In the genomic region with DNA sequence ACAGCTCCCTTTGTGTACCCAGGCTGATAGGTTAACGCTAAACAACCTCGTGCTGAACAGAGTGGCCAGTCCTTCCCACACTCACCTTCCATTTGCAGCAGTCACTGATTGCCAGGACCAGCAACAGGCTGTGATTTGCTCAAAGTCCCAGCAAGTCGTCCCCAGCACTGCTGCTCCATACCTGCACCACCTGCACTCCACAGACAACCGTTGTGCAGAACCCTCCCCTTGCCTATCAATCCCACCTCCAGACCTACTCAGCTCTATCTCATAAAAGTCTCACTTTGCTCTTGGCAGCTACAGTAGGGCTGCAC, we compare ENCODE assay signal across 18 cellular contexts. TPM values are rescaled to one million over a fixed set of nuclear protein-coding genes. Genes with fewer than 3 reads are reported as not detected.
A peak's percentile ranks its signal among the peaks of the same experiment; 100 is the strongest.
DNase-seq lines count a peak whose midpoint lies in the region; ATAC-seq, FAIRE-seq and TF ChIP-seq lines count a peak whose summit lies in the region.
"Had no signal": no experiment of that assay in that cellular context is flagged by ENCODE, and none has a peak within 500 bp of the region (broad histone marks: within the 10 kb centered on the region; RNA-seq: fewer than 3 reads in every experiment).

No MANE protein-coding gene starts in this region.

- H3K4me3 Mint-ChIP-seq in CD14-positive monocyte: no peak overlapping the region
- no peak overlapping the region for H3K4me3 Mint-ChIP-seq in naive thymus-derived CD4-positive, alpha-beta T cell
- no peak overlapping the region for H3K4me3 Mint-ChIP-seq in activated T-helper 2 cell treated with anti-CD3 and anti-CD28 coated beads, Interferon-gamma antibody, Interleukin-2, Interleukin-4, amounts not matched to agents 10 μg/mL and 5 μg/mL and 100 μg/mL, durations not matched to agents 14 hours and 24 hours and 36 hours (ENCODE audit: low read depth)
- H3K4me3 Mint-ChIP-seq: T-helper 2 cell treated with Interferon-gamma antibody and Interleukin-4, amounts not matched to agents 5 μg/mL and 100 μg/mL, for 36 hours had no signal

- no peak for TF ChIP-seq RAD21 in GM12878 (IDR thresholded peaks at IDR 0.05; ENCODE audit: insufficient read depth, low read depth, low read length)

- peaks cover 0 to 2% of the 10 kb centered on the region in 2 experiments; a peak in 2 of 4 replicates for H3K36me3 ChIP-seq in GM12878 (ENCODE audit: control insufficient read depth in 2 of 2, insufficient read depth in 2 of 2, low read length in 1 of 2)
- peaks cover 0 to 14% (median 0%) of the 10 kb centered on the region in 3 experiments for H3K36me3 ChIP-seq in naive thymus-derived CD4-positive, alpha-beta T cell (ENCODE audit: control insufficient read depth in 2 of 3, insufficient read depth in 3 of 3, low read length in 3 of 3)
- H3K36me3 ChIP-seq in testis (ENCODE audit: low read depth, missing control alignments): no peaks in the 10 kb centered on the region

- TF ChIP-seq CTCF in CD14-positive monocyte (IDR thresholded peaks at IDR 0.05) (peak; percentile 35), GM13977 (IDR thresholded peaks at IDR 0.05; ENCODE audit: extremely low read depth, insufficient read depth, missing control alignments) (peak; percentile 12), GM12878 (IDR thresholded peaks at IDR 0.05 in 2 of 3, conservative IDR thresholded peaks at IDR 0.05 in 1 of 3; ENCODE audit: control insufficient read depth in 2 of 3, extremely low read depth in 1 of 3, insufficient read depth in 1 of 3, low read depth in 3 of 3, low read length in 3 of 3) (no peak), testis (IDR thresholded peaks at IDR 0.05) (no peak)

- no peaks in the 10 kb centered on the region for H4K20me1 ChIP-seq in GM12878 (ENCODE audit: control insufficient read depth, insufficient read depth)

- BruUV-seq in GM12878 (replicated peaks; lab: Mats Ljungman, UMichigan): no TSS peak

- RAD21 ChIA-PET in GM12878 (lab: Charles Lee; ENCODE audit: unreplicated experiment): interaction anchor here (0.7 to 1.4 kb wide), 6 partner anchors 16 to 549 kb away, joined by 3 to 8 read pairs (median 3); no protein-coding TSS in a partner anchor

- H3K4me2 ChIP-seq in GM12878 (ENCODE audit: control insufficient read depth, insufficient read depth): no peak overlapping the region

- no peak overlapping the region for H2AFZ ChIP-seq in GM12878 (ENCODE audit: control insufficient read depth, low read depth, low read length)

- TF ChIP-seq EP300 in GM12878 (IDR thresholded peaks at IDR 0.05; ENCODE audit: borderline replicate concordance in 1 of 2, control insufficient read depth in 1 of 2, low read depth in 2 of 2, low read length in 2 of 2): no peak

- H3K4me3 ChIP-seq in GM12878 (no peak overlapping the region), testis (no peak overlapping the region)
- H3K4me3 ChIP-seq in naive thymus-derived CD4-positive, alpha-beta T cell (ENCODE audit: low read length): no peak overlapping the region
- H3K4me3 ChIP-seq: suprapubic skin had no signal

- TF ChIP-seq POLR2A in GM12878 (IDR thresholded peaks at IDR 0.05; ENCODE audit: low read depth, low read length) (0 out of 2 replicates have a peak, but pooled peaks have one; percentile 40), testis (IDR thresholded peaks at IDR 0.05) (no peak)

- peaks cover 0 to 2% (median 0%) of the 10 kb centered on the region in 7 donors for H3K9me3 Mint-ChIP-seq in CD14-positive monocyte
- no peaks in the 10 kb centered on the region for H3K9me3 Mint-ChIP-seq in naive thymus-derived CD4-positive, alpha-beta T cell
- no peaks in the 10 kb centered on the region for H3K9me3 Mint-ChIP-seq in activated T-helper 2 cell treated with anti-CD3 and anti-CD28 coated beads, Interferon-gamma antibody, Interleukin-2, Interleukin-4, amounts not matched to agents 10 μg/mL and 5 μg/mL and 100 μg/mL, durations not matched to agents 14 hours and 24 hours and 36 hours
- H3K9me3 Mint-ChIP-seq: natural killer cell; T-helper 2 cell treated with Interferon-gamma antibody and Interleukin-4, amounts not matched to agents 5 μg/mL and 100 μg/mL, for 36 hours had no signal

- H3K4me1 Mint-ChIP-seq in CD14-positive monocyte: peaks cover 12% of the 10 kb centered on the region
- H3K4me1 Mint-ChIP-seq in naive thymus-derived CD4-positive, alpha-beta T cell: peaks cover 0 to 10% (median 4%) of the 10 kb centered on the region in 7 donors
- peaks cover 12% of the 10 kb centered on the region for H3K4me1 Mint-ChIP-seq in activated T-helper 2 cell treated with anti-CD3 and anti-CD28 coated beads, Interferon-gamma antibody, Interleukin-2, Interleukin-4, amounts not matched to agents 10 μg/mL and 5 μg/mL and 100 μg/mL, durations not matched to agents 14 hours and 24 hours and 36 hours (ENCODE audit: low read depth)

- intact Hi-C loops in CD14-positive monocyte (cut with micrococcal nuclease): no loop called here
- intact Hi-C loops in GM12878 (cut with micrococcal nuclease; ENCODE audit: unreplicated experiment): loop anchor here (5.0 kb wide), 1 partner anchor 190 kb away; no protein-coding TSS in a partner anchor
- intact Hi-C loops in naive thymus-derived CD4-positive, alpha-beta T cell (cut with micrococcal nuclease): loop anchor here (1.0 to 10.0 kb wide), 7 partner anchors 18 to 752 kb away; a partner anchor contains a TSS
- intact Hi-C loops in activated T-helper 2 cell treated with anti-CD3 and anti-CD28 coated beads, Interferon-gamma antibody, Interleukin-2, Interleukin-4, amounts not matched to agents 10 μg/mL and 5 μg/mL and 100 μg/mL, durations not matched to agents 14 hours and 24 hours and 36 hours (cut with micrococcal nuclease): loop anchor here (2.0 to 10.0 kb wide), 2 partner anchors 88 to 192 kb away; a partner anchor contains a TSS
- intact Hi-C loops in testis (cut with DNase I; ENCODE audit: low total_unique reads): no loop called here

- ATAC-seq in GM12878: peak; percentile 35
- peak; percentile 34 for ATAC-seq in naive thymus-derived CD4-positive, alpha-beta T cell
- ATAC-seq in GM21786 (IDR thresholded peaks at IDR 0.05; ENCODE audit: unreplicated experiment): no peak

- WGBS in GM12878 (ENCODE audit: insufficient coverage, insufficient replicate concordance, low lambda C conversion rate, missing lambda C conversion rate): 58% methylated on average over 4 of the region's 4 CpGs
- WGBS in testis, 2 donors: 39 to 49% methylated on average over 4 of the region's 4 CpGs

- H3K9ac ChIP-seq in GM12878 (ENCODE audit: control insufficient read depth, insufficient read depth, low read length): no peak overlapping the region

- no peaks in the 10 kb centered on the region for H3K79me2 ChIP-seq in GM12878 (ENCODE audit: control insufficient read depth, insufficient read depth, low read length)

- DNase-seq in CD14-positive monocyte (ENCODE audit: low spot score) (no peak), GM13977 (ENCODE audit: low spot score) (no peak), GM12878 (ENCODE audit: low read depth, low spot score) (no peak), testis (no peak), hepatic stellate cell (ENCODE audit: low spot score) (no peak)
- DNase-seq in naive thymus-derived CD4-positive, alpha-beta T cell: no peak
- no peak for DNase-seq in activated T-helper 2 cell treated with anti-CD3 and anti-CD28 coated beads, Interferon-gamma antibody, Interleukin-2, Interleukin-4, amounts not matched to agents 10 μg/mL and 5 μg/mL and 100 μg/mL, durations not matched to agents 14 hours and 24 hours and 36 hours (ENCODE audit: low spot score)
- DNase-seq: effector CD8-positive, alpha-beta T cell; H7; natural killer cell; NCI-H1048; retina had no signal

- H3K4me1 ChIP-seq in GM12878 (ENCODE audit: control insufficient read depth, insufficient read depth, low read length) (0 out of 2 replicates have a peak, but pooled peaks cover 5% of the 10 kb centered on the region), testis (no peaks in the 10 kb centered on the region)
- H3K4me1 ChIP-seq in naive thymus-derived CD4-positive, alpha-beta T cell (ENCODE audit: control insufficient read depth in 2 of 2, insufficient read depth in 2 of 2, low read length in 2 of 2): no peaks in the 10 kb centered on the region
- H3K4me1 ChIP-seq: suprapubic skin had no signal

- H3K27me3 ChIP-seq in GM12878 (replicated peaks in 1 of 2; ENCODE audit: control insufficient read depth in 2 of 2, insufficient read depth in 2 of 2, low read length in 1 of 2) (no peaks in the 10 kb centered on the region), testis (no peaks in the 10 kb centered on the region)
- H3K27me3 ChIP-seq in naive thymus-derived CD4-positive, alpha-beta T cell (ENCODE audit: control insufficient read depth in 2 of 2, insufficient read depth in 2 of 2, low read length in 2 of 2): no peaks in the 10 kb centered on the region
- H3K27me3 ChIP-seq: suprapubic skin had no signal

- SMC1A ChIA-PET in GM12878 (lab: Charles Lee; ENCODE audit: uncharacterized antibody, unreplicated experiment): interaction anchor here (0.8 to 2.3 kb wide), 9 partner anchors 9 to 193 kb away, joined by 3 to 10 read pairs (median 3); no protein-coding TSS in a partner anchor

- no peaks in the 10 kb centered on the region for H3K9me3 ChIP-seq in GM12878 (replicated peaks; ENCODE audit: control insufficient read depth, insufficient read depth, low read length)
- no peaks in the 10 kb centered on the region for H3K9me3 ChIP-seq in naive thymus-derived CD4-positive, alpha-beta T cell (ENCODE audit: control insufficient read depth in 2 of 3, low read length in 3 of 3)
- no peaks in the 10 kb centered on the region for H3K9me3 ChIP-seq in testis
- H3K9me3 ChIP-seq: suprapubic skin had no signal

- CTCF ChIA-PET in GM12878 (lab: Yijun Ruan, JAX): interaction anchor here (0.6 to 4.6 kb wide), 17 partner anchors 9 to 544 kb away, joined by 3 to 39 read pairs (median 5); a partner anchor contains a TSS
- CTCF ChIA-PET in naive thymus-derived CD4-positive, alpha-beta T cell (lab: Charles Lee): interaction anchor here (0.7 to 5.7 kb wide), 19 partner anchors 15 to 220 kb away, joined by 3 to 63 read pairs (median 4); a partner anchor contains a TSS

- H3K27ac Mint-ChIP-seq in CD14-positive monocyte: peak overlapping the region in 1 of 7 donors; percentile 4
- H3K27ac Mint-ChIP-seq in naive thymus-derived CD4-positive, alpha-beta T cell: peak overlapping the region in 4 of 9 donors; percentile 37 to 82 (median 60)
- no peak overlapping the region for H3K27ac Mint-ChIP-seq in activated T-helper 2 cell treated with anti-CD3 and anti-CD28 coated beads, Interferon-gamma antibody, Interleukin-2, Interleukin-4, amounts not matched to agents 10 μg/mL and 5 μg/mL and 100 μg/mL, durations not matched to agents 14 hours and 24 hours and 36 hours
- H3K27ac Mint-ChIP-seq: IgD-negative memory B cell; natural killer cell; T-helper 2 cell treated with Interferon-gamma antibody and Interleukin-4, amounts not matched to agents 5 μg/mL and 100 μg/mL, for 36 hours had no signal

- in situ Hi-C loops in GM13977 (cut with MboI; ENCODE audit: low pct_unique_long_range_greater_than_20kb, low sequenced_read_pairs, unreplicated experiment): no loop called here
- in situ Hi-C loops in GM12878 (cut with MboI): no loop called here

- no peaks in the 10 kb centered on the region for H3K27me3 Mint-ChIP-seq in CD14-positive monocyte (ENCODE audit: low read depth in 3 of 3)
- peaks cover 0 to 10% (median 0%) of the 10 kb centered on the region in 5 donors for H3K27me3 Mint-ChIP-seq in naive thymus-derived CD4-positive, alpha-beta T cell
- peaks cover 6% of the 10 kb centered on the region for H3K27me3 Mint-ChIP-seq in activated T-helper 2 cell treated with anti-CD3 and anti-CD28 coated beads, Interferon-gamma antibody, Interleukin-2, Interleukin-4, amounts not matched to agents 10 μg/mL and 5 μg/mL and 100 μg/mL, durations not matched to agents 14 hours and 24 hours and 36 hours (ENCODE audit: low read depth)
- H3K27me3 Mint-ChIP-seq: IgD-negative memory B cell had no signal

- POLR2A ChIA-PET in GM12878 (lab: Charles Lee): no interaction called here
- POLR2A ChIA-PET in naive thymus-derived CD4-positive, alpha-beta T cell (lab: Charles Lee): interaction anchor here (0.6 to 1.4 kb wide), 4 partner anchors 39 to 193 kb away, joined by 3 read pairs; no protein-coding TSS in a partner anchor

- peaks cover 41 to 44% of the 10 kb centered on the region in 2 donors for H3K36me3 Mint-ChIP-seq in CD14-positive monocyte
- H3K36me3 Mint-ChIP-seq in naive thymus-derived CD4-positive, alpha-beta T cell: peaks cover 0 to 16% (median 4%) of the 10 kb centered on the region in 5 donors
- H3K36me3 Mint-ChIP-seq in activated T-helper 2 cell treated with anti-CD3 and anti-CD28 coated beads, Interferon-gamma antibody, Interleukin-2, Interleukin-4, amounts not matched to agents 10 μg/mL and 5 μg/mL and 100 μg/mL, durations not matched to agents 14 hours and 24 hours and 36 hours (ENCODE audit: low read depth): peaks cover 24% of the 10 kb centered on the region

- no peak for FAIRE-seq in GM12878 (lab: Jason Lieb, UNC)

- H3K27ac ChIP-seq in GM12878 (ENCODE audit: control insufficient read depth, insufficient read depth) (no peak overlapping the region), testis (no peak overlapping the region)
- H3K27ac ChIP-seq in naive thymus-derived CD4-positive, alpha-beta T cell (ENCODE audit: low read depth, low read length): no peak overlapping the region
- H3K27ac ChIP-seq: RWPE1, suprapubic skin had no signal

RNA-seq across cellular contexts. Expression of a gene that starts 43.1 kb away (rescaled TPM):
- polyA plus RNA-seq in CD14-positive monocyte: under 1 TPM in 1 of 2 donors, not detected in 1; 0.22 TPM
- 2.5 and 3.3 TPM in 2 replicates for total RNA-seq in GM12878 (2013; cell fraction: nucleolus; rRNA removed)
- 0.06 TPM in 1 of 2 replicates, not detected in the other for total RNA-seq in GM12878 (2014; rRNA removed)
- 0.09 TPM in 2 replicates for total RNA-seq in GM12878 (2014; rRNA removed; fragmentation: Illumina TruSeq; extraction: Trizol)
- total RNA-seq in GM12878 (2021): 0.11 and 0.46 TPM in 2 replicates
- polyA plus RNA-seq in GM12878 (2011; ENCODE audit: low read depth): not detected
- 3.1 and 3.2 TPM in 2 replicates for polyA plus RNA-seq in GM12878 (2011; rRNA removed)
- 2.7 and 3.2 TPM in 2 replicates for polyA plus RNA-seq in GM12878 (2011; cell fraction: cytosol; rRNA removed)
- polyA plus RNA-seq in GM12878 (2011; cell fraction: nucleus; rRNA removed): 5.6 and 9.0 TPM in 2 replicates
- polyA plus RNA-seq in GM12878 (2012): not detected in 2 replicates
- polyA plus RNA-seq in GM12878 (2014; fragmentation: Illumina TruSeq; extraction: Trizol): 0.06 TPM in 1 of 2 replicates, not detected in the other
- under 1 TPM in 1 of 2 experiments, not detected in 1; 0.11 TPM for polyA plus RNA-seq in GM12878 (2014; fragmentation: Nextera tagmentation; extraction: Ambion mirVana)
- 0.11 TPM in 1 of 2 replicates, not detected in the other for polyA plus RNA-seq in GM12878 (2014; rRNA removed)
- not detected for polyA plus RNA-seq in GM12878 (2016; fragmentation: Nextera tagmentation; extraction: Ambion mirVana)
- polyA minus RNA-seq in GM12878 (2011; rRNA and poly(A)+ RNA removed): 3.5 and 4.4 TPM in 2 replicates
- 0.94 and 2.1 TPM in 2 replicates for polyA minus RNA-seq in GM12878 (2011; cell fraction: cytosol; rRNA and poly(A)+ RNA removed)
- 4.4 and 4.7 TPM in 2 replicates for polyA minus RNA-seq in GM12878 (2011; cell fraction: nucleus; rRNA and poly(A)+ RNA removed)
- total RNA-seq in naive thymus-derived CD4-positive, alpha-beta T cell: 10 to 100 TPM; 20.3 to 95.8 (median 63.3) TPM
- 100 to 1,000 TPM in 1 of 2 donors, 10 to 100 TPM in 1; 66.1 to 108 TPM for polyA plus RNA-seq in naive thymus-derived CD4-positive, alpha-beta T cell
- total RNA-seq in activated T-helper 2 cell treated with anti-CD3 and anti-CD28 coated beads, Interferon-gamma antibody, Interleukin-2, Interleukin-4, amounts not matched to agents 10 μg/mL and 5 μg/mL and 100 μg/mL, durations not matched to agents 14 hours and 24 hours and 36 hours: 1.1 and 1.5 TPM in 2 replicates
- 1 to 10 TPM; 1.3 to 1.4 TPM for total RNA-seq in testis
- polyA plus RNA-seq in testis (ENCODE audit: insufficient read depth, low read depth, low replicate concordance): 7.8 TPM
- total RNA-seq: cardiac septum, H7 had no signal

Comparison
In these comparisons a context has a peak if more than half of its experiments do, and no peak if none do; other contexts are left out.
1. CTCF ChIP-seq: peak in CD14-positive monocyte (single experiment) and GM13977 (single experiment); none in GM12878 (0 of 3) and testis (0 of 3).
2. intact Hi-C loops: an anchor here in GM12878 (5.0 kb wide), naive thymus-derived CD4-positive, alpha-beta T cell (1.0 to 10.0 kb wide) and activated T-helper 2 cell treated with anti-CD3 and anti-CD28 coated beads, Interferon-gamma antibody, Interleukin-2, Interleukin-4, amounts not matched to agents 10 μg/mL and 5 μg/mL and 100 μg/mL, durations not matched to agents 14 hours and 24 hours and 36 hours (2.0 to 10.0 kb wide); none called in CD14-positive monocyte and testis.